ENCODE assay signal across 8 cellular contexts in genomic region chr4:8199594-8200301, GRCh38. TPM values are rescaled to one million over a fixed set of nuclear protein-coding genes. Genes with fewer than 3 reads are reported as not detected.
A peak's percentile ranks its signal among the peaks of the same experiment; 100 is the strongest.
DNase-seq lines count a peak whose midpoint lies in the region; ATAC-seq and TF ChIP-seq lines count a peak whose summit lies in the region.

No MANE protein-coding gene starts in this region.

- H3K27ac ChIP-seq in SU-DHL-6 (ENCODE audit: low read depth, low read length): peak overlapping the region; percentile 25; the same call in 1 of the 2 replicates
- H3K27ac ChIP-seq in psoas muscle: peak overlapping the region; percentile 65

- no peaks in the 10 kb centered on the region for H3K27me3 ChIP-seq in SU-DHL-6 (ENCODE audit: low read length)
- no peaks in the 10 kb centered on the region for H3K27me3 ChIP-seq in psoas muscle (ENCODE audit: insufficient read depth in 3 of 3, low read length in 2 of 3)

- peak overlapping the region; percentile 44 for H3K4me2 ChIP-seq in SU-DHL-6 (ENCODE audit: low read depth, low read length, poor library complexity, severe bottlenecking)

- intact Hi-C loops in psoas muscle (cut with DNase I): no loop called here

- DNase-seq in GM10266 (ENCODE audit: extremely low spot score): peak; percentile 57
- no peak for DNase-seq in epithelial cell of proximal tubule (ENCODE audit: low read depth)
- no peak for DNase-seq in psoas muscle
- no peak for DNase-seq in NCI-H1417 treated with DMSO at 0.1 percent for 48 hours (lab: John Stamatoyannopoulos, UW)
- DNase-seq in dedifferentiated amniotic fluid mesenchymal stem cell (ENCODE audit: extremely low spot score): no peak
- no peak for DNase-seq in AG08396 (ENCODE audit: low spot score)

- no peak for ATAC-seq in psoas muscle
- no peak for ATAC-seq in GM21381 (IDR thresholded peaks at IDR 0.05; ENCODE audit: unreplicated experiment)

- H3K9me2 ChIP-seq in SU-DHL-6 (replicated peaks; ENCODE audit: insufficient read depth, low read length): no peaks in the 10 kb centered on the region

- H3K9me3 ChIP-seq in SU-DHL-6 (ENCODE audit: insufficient read depth, low read length): no peaks in the 10 kb centered on the region
- no peaks in the 10 kb centered on the region for H3K9me3 ChIP-seq in psoas muscle

- no peak overlapping the region for H2AFZ ChIP-seq in SU-DHL-6 (ENCODE audit: low read depth, low read length, severe bottlenecking)

- H4K20me1 ChIP-seq in SU-DHL-6 (ENCODE audit: low read depth, low read length): no peaks in the 10 kb centered on the region

- H3F3A ChIP-seq in SU-DHL-6 (ENCODE audit: insufficient read depth): no peaks in the 10 kb centered on the region

- no peaks in the 10 kb centered on the region for H3K79me2 ChIP-seq in SU-DHL-6 (ENCODE audit: insufficient read depth, low read length)

- H3K9ac ChIP-seq in SU-DHL-6 (ENCODE audit: low read length): 0 out of 2 replicates have a peak overlapping the region, but pooled peaks have one; percentile 7

- H3K4me1 ChIP-seq in psoas muscle: peaks cover 5% of the 10 kb centered on the region

- no peaks in the 10 kb centered on the region for H3K36me3 ChIP-seq in SU-DHL-6 (ENCODE audit: low read length)
- no peaks in the 10 kb centered on the region for H3K36me3 ChIP-seq in psoas muscle (ENCODE audit: insufficient read depth in 1 of 2, low read depth in 1 of 2)

- 64 to 68% (median 66%) methylated on average over 26 of the region's 26 CpGs for WGBS in psoas muscle, 3 donors

- TF ChIP-seq CTCF in GM10266 (IDR thresholded peaks at IDR 0.05; ENCODE audit: control insufficient read depth, insufficient read depth, low read depth, missing control alignments): no peak
- TF ChIP-seq CTCF in SU-DHL-6 (IDR thresholded peaks at IDR 0.05; ENCODE audit: insufficient read depth, low read length, poor library complexity, severe bottlenecking): no peak
- no peak for TF ChIP-seq CTCF in epithelial cell of proximal tubule (conservative IDR thresholded peaks at IDR 0.05; ENCODE audit: low read depth, low read length)
- no peak for TF ChIP-seq CTCF in psoas muscle (IDR thresholded peaks at IDR 0.05)

- no peak overlapping the region for H3K4me3 ChIP-seq in SU-DHL-6 (ENCODE audit: insufficient read depth, low read length, poor library complexity, severe bottlenecking)
- H3K4me3 ChIP-seq in epithelial cell of proximal tubule (ENCODE audit: low read depth, low read length): peak overlapping the region; percentile 71
- H3K4me3 ChIP-seq in psoas muscle: peak overlapping the region; percentile 63

RNA-seq across cellular contexts. Expression of gene SH3TC1, which starts 0.7 kb away (rescaled TPM):
- total RNA-seq in epithelial cell of proximal tubule (6.2 and 8.6 TPM in 2 replicates), psoas muscle (1 to 10 TPM; 4.6 to 7.9 (median 4.9) TPM)
- 1 to 10 TPM; 1.9 to 5.0 (median 4.0) TPM for polyA plus RNA-seq in psoas muscle

RNA-seq across cellular contexts. Expression of gene ABLIM2, which starts 41.1 kb away (rescaled TPM):
- total RNA-seq in epithelial cell of proximal tubule (1.0 TPM in 1 of 2 replicates, not detected in the other), psoas muscle (100 to 1,000 TPM; 127 to 956 (median 461) TPM)
- polyA plus RNA-seq in psoas muscle: 100 to 1,000 TPM in 2 of 3 donors, 10 to 100 TPM in 1; 82.2 to 295 (median 123) TPM

Comparison
In these comparisons a context has a peak if more than half of its experiments do, and no peak if none do; other contexts are left out.
1. RNA of gene ABLIM2, which starts 41.1 kb away (total RNA-seq): 127 to 956 TPM in psoas muscle; 1.0 TPM in epithelial cell of proximal tubule; every median in the first group is over 10 times any median in the second.